Comparison of ENCODE assay signal across 8 cellular contexts in genomic region chr6:156685823-156686428, GRCh38.
DNase-seq lines count a peak whose midpoint lies in the region; ATAC-seq, FAIRE-seq and TF ChIP-seq lines count a peak whose summit lies in the region.

No MANE protein-coding gene starts in this region.

- no peak for ATAC-seq in activated CD8-positive, alpha-beta memory T cell treated with anti-CD3 and anti-CD28 coated beads, Interleukin-2, amount 10 ng/mL, durations not matched to agents 7 days and 5 days
- no peak for ATAC-seq in activated naive CD4-positive, alpha-beta T cell treated with anti-CD3 and anti-CD28 coated beads, Interleukin-2, amount 50 U/mL, for 72 hours
- ATAC-seq in GM18909 (IDR thresholded peaks at IDR 0.05; ENCODE audit: poor library complexity, unreplicated experiment) (no peak), HG03045 (IDR thresholded peaks at IDR 0.05; ENCODE audit: unreplicated experiment) (no peak)

- FAIRE-seq in kidney (lab: Jason Lieb, UNC): no peak

- H3K4me3 Mint-ChIP-seq in activated CD8-positive, alpha-beta memory T cell treated with anti-CD3 and anti-CD28 coated beads, Interleukin-2, amount 10 ng/mL, durations not matched to agents 7 days and 5 days: peak overlapping the region; percentile 80

- in situ Hi-C loops in G401 (cut with HindIII; ENCODE audit: low sequenced_read_pairs): no loop called here

- intact Hi-C loops in kidney (cut with DNase I): no loop called here

- no peaks in the 10 kb centered on the region for H3K9me3 ChIP-seq in kidney (ENCODE audit: control insufficient read depth in 1 of 2, low read length in 2 of 2)
- H3K9me3 ChIP-seq in thymus (ENCODE audit: control insufficient read depth): no peaks in the 10 kb centered on the region

- WGBS in thymus: 14% methylated on average over 8 of the region's 8 CpGs

- peaks cover 8% of the 10 kb centered on the region for H3K27me3 Mint-ChIP-seq in activated CD8-positive, alpha-beta memory T cell treated with anti-CD3 and anti-CD28 coated beads, Interleukin-2, amount 10 ng/mL, durations not matched to agents 7 days and 5 days

- peak overlapping the region; percentile 82 to 88 for H3K4me3 ChIP-seq in kidney (ENCODE audit: low read length in 2 of 2)
- peak overlapping the region; percentile 92 for H3K4me3 ChIP-seq in thymus (ENCODE audit: low read length)

- peaks cover 12% of the 10 kb centered on the region for H3K4me1 Mint-ChIP-seq in activated CD8-positive, alpha-beta memory T cell treated with anti-CD3 and anti-CD28 coated beads, Interleukin-2, amount 10 ng/mL, durations not matched to agents 7 days and 5 days

- CTCF ChIA-PET in activated CD8-positive, alpha-beta memory T cell treated with anti-CD3 and anti-CD28 coated beads, Interleukin-2, amount 10 ng/mL, durations not matched to agents 7 days and 5 days (lab: Charles Lee): interaction anchor here (1.0 to 2.4 kb wide), 3 partner anchors 91 to 498 kb away, joined by 3 to 9 read pairs (median 5); partner anchors contain the start of gene ARID1B

- no peak for TF ChIP-seq CTCF in kidney (IDR thresholded peaks at IDR 0.05; ENCODE audit: borderline replicate concordance, extremely low read depth, insufficient read depth)

- no peaks in the 10 kb centered on the region for H3K9me3 Mint-ChIP-seq in activated CD8-positive, alpha-beta memory T cell treated with anti-CD3 and anti-CD28 coated beads, Interleukin-2, amount 10 ng/mL, durations not matched to agents 7 days and 5 days (ENCODE audit: low read depth)
- no peaks in the 10 kb centered on the region for H3K9me3 Mint-ChIP-seq in activated naive CD4-positive, alpha-beta T cell treated with anti-CD3 and anti-CD28 coated beads, Interleukin-2, amount 50 U/mL, for 72 hours

- peak overlapping the region; percentile 27 for H3K27ac Mint-ChIP-seq in activated CD8-positive, alpha-beta memory T cell treated with anti-CD3 and anti-CD28 coated beads, Interleukin-2, amount 10 ng/mL, durations not matched to agents 7 days and 5 days
- peak overlapping the region; percentile 89 to 92 for H3K27ac Mint-ChIP-seq in activated naive CD4-positive, alpha-beta T cell treated with anti-CD3 and anti-CD28 coated beads, Interleukin-2, amount 50 U/mL, for 72 hours

- peak overlapping the region; percentile 26 to 90 for H3K9ac ChIP-seq in kidney (ENCODE audit: low read length in 2 of 2)

- no peaks in the 10 kb centered on the region for H3K27me3 ChIP-seq in thymus (ENCODE audit: control insufficient read depth, insufficient read depth)

- peaks cover 4 to 5% of the 10 kb centered on the region in 2 donors for H3K4me1 ChIP-seq in kidney (ENCODE audit: control insufficient read depth in 1 of 2, insufficient read depth in 1 of 2, low read depth in 1 of 2, low read length in 2 of 2)
- peaks cover 3% of the 10 kb centered on the region for H3K4me1 ChIP-seq in thymus (ENCODE audit: control insufficient read depth, insufficient read depth, low read length)

- DNase-seq in activated CD8-positive, alpha-beta memory T cell treated with anti-CD3 and anti-CD28 coated beads, Interleukin-2, amount 10 ng/mL, durations not matched to agents 7 days and 5 days: no peak
- no peak for DNase-seq in activated CD8-positive, alpha-beta memory T cell treated with anti-CD3 and anti-CD28 coated beads, Interleukin-2, amount 50 U/mL, for 4 hours
- no peak for DNase-seq in activated naive CD4-positive, alpha-beta T cell treated with anti-CD3 and anti-CD28 coated beads, Interleukin-2, amount 50 U/mL, for 72 hours (ENCODE audit: low spot score in 2 of 2)
- DNase-seq in kidney: no peak
- no peak for DNase-seq in G401 (ENCODE audit: low spot score)

- no peaks in the 10 kb centered on the region for H3K36me3 Mint-ChIP-seq in activated CD8-positive, alpha-beta memory T cell treated with anti-CD3 and anti-CD28 coated beads, Interleukin-2, amount 10 ng/mL, durations not matched to agents 7 days and 5 days
- H3K36me3 Mint-ChIP-seq in activated naive CD4-positive, alpha-beta T cell treated with anti-CD3 and anti-CD28 coated beads, Interleukin-2, amount 50 U/mL, for 72 hours: no peaks in the 10 kb centered on the region

- no peaks in the 10 kb centered on the region for H3K36me3 ChIP-seq in kidney (ENCODE audit: control insufficient read depth in 1 of 2, insufficient read depth in 2 of 2, low read length in 2 of 2)
- no peaks in the 10 kb centered on the region for H3K36me3 ChIP-seq in thymus (ENCODE audit: control insufficient read depth, insufficient read depth)

- H3K27ac ChIP-seq in kidney (ENCODE audit: low read depth in 2 of 2, low read length in 2 of 2): peak overlapping the region; percentile 97 to 99
- peak overlapping the region; percentile 99 for H3K27ac ChIP-seq in thymus (ENCODE audit: low read depth)
